20 cellular contexts compared by ENCODE assay signal in the genomic region with DNA sequence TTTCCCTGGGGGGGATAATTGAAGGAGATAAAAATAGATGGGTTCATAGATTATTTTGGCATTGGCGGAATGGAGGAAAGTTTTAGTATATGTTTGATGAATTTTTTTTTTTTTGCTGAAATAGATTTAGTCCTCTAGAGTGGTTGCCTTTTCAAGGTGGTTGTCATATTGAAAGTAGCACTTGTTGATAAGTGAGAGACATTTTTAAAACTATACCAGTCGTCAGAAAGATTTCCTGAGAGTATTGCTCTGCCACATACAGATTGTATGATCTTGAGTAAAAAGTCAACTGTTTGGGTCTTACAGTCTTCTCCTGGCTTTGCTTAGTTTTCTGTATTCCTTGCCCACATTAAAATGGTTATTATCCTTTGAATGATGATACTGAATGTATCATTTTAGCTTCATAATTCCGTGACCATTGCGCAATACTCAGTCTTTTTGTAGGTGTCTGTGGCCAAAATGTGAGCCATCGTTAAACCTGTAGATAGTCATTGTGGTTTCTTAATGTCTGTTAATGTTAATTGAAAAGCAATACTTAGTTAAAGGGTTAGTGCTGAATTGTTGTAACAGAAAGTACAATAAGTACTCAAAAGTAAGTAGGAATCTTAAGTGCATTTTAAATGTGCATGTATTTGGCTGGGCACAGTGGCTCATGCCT. TPM values are rescaled to one million over a fixed set of nuclear protein-coding genes. Genes with fewer than 3 reads are reported as not detected.
DNase-seq lines count a peak whose midpoint lies in the region; ATAC-seq lines count a peak whose summit lies in the region.
"Had no signal": no experiment of that assay in that cellular context is flagged by ENCODE, and none has a peak within 500 bp of the region (broad histone marks: within the 10 kb centered on the region; RNA-seq: fewer than 3 reads in every experiment).

No MANE protein-coding gene starts in this region.

- peaks cover 57% of the 10 kb centered on the region for H3K4me1 Mint-ChIP-seq in stimulated activated naive CD8-positive, alpha-beta T cell treated with anti-CD3 and anti-CD28 coated beads, Interleukin-15, Interleukin-2, amounts not matched to agents 100 ng/mL and 50 ng/mL, for 24 hours (ENCODE audit: low read depth)
- H3K4me1 Mint-ChIP-seq in activated naive CD8-positive, alpha-beta T cell treated with anti-CD3 and anti-CD28 coated beads for 36 hours = peaks cover 34% of the 10 kb centered on the region

- no peaks in the 10 kb centered on the region for H3K9me3 Mint-ChIP-seq in stimulated activated naive CD8-positive, alpha-beta T cell treated with anti-CD3 and anti-CD28 coated beads, Interleukin-15, Interleukin-2, amounts not matched to agents 100 ng/mL and 50 ng/mL, for 24 hours
- peaks cover 3% of the 10 kb centered on the region for H3K9me3 Mint-ChIP-seq in activated naive CD8-positive, alpha-beta T cell treated with anti-CD3 and anti-CD28 coated beads for 36 hours
- H3K9me3 Mint-ChIP-seq: HFFc6, memory B cell had no signal

- H3K27me3 Mint-ChIP-seq in stimulated activated naive CD8-positive, alpha-beta T cell treated with anti-CD3 and anti-CD28 coated beads, Interleukin-15, Interleukin-2, amounts not matched to agents 100 ng/mL and 50 ng/mL, for 24 hours = no peaks in the 10 kb centered on the region
- H3K27me3 Mint-ChIP-seq in activated naive CD8-positive, alpha-beta T cell treated with anti-CD3 and anti-CD28 coated beads for 36 hours = no peaks in the 10 kb centered on the region
- H3K27me3 Mint-ChIP-seq: activated naive CD8-positive, alpha-beta T cell; memory B cell; naive B cell had no signal

- peaks cover 81% of the 10 kb centered on the region for H3K36me3 Mint-ChIP-seq in stimulated activated naive CD8-positive, alpha-beta T cell treated with anti-CD3 and anti-CD28 coated beads, Interleukin-15, Interleukin-2, amounts not matched to agents 100 ng/mL and 50 ng/mL, for 24 hours (ENCODE audit: low read depth)
- H3K36me3 Mint-ChIP-seq in activated naive CD8-positive, alpha-beta T cell treated with anti-CD3 and anti-CD28 coated beads for 36 hours = peaks cover 64% of the 10 kb centered on the region

- no peak overlapping the region for H3K4me3 Mint-ChIP-seq in stimulated activated naive CD8-positive, alpha-beta T cell treated with anti-CD3 and anti-CD28 coated beads, Interleukin-15, Interleukin-2, amounts not matched to agents 100 ng/mL and 50 ng/mL, for 24 hours
- H3K4me3 Mint-ChIP-seq in activated naive CD8-positive, alpha-beta T cell treated with anti-CD3 and anti-CD28 coated beads for 36 hours = no peak overlapping the region
- H3K4me3 Mint-ChIP-seq: activated naive CD8-positive, alpha-beta T cell; HFFc6; memory B cell had no signal

- DNase-seq in stimulated activated naive CD8-positive, alpha-beta T cell treated with anti-CD3 and anti-CD28 coated beads, Interleukin-15, Interleukin-2, amounts not matched to agents 100 U/mL and 50 U/mL, for 24 hours = no peak
- no peak for DNase-seq in activated naive CD8-positive, alpha-beta T cell treated with anti-CD3 and anti-CD28 coated beads for 36 hours
- no peak for DNase-seq in stimulated activated CD4-positive, alpha-beta T cell treated with anti-CD3 and anti-CD28 coated beads, Interleukin-4, amount 100 ng/mL, for 24 hours
- DNase-seq in hippocampal formation (lab: John Stamatoyannopoulos, UW) (no peak), NOMO-1 (lab: John Stamatoyannopoulos, UW; ENCODE audit: unreplicated experiment in 2 of 2) (no peak)
- DNase-seq: cortex of kidney; HFFc6; hypothalamus; kidney glomerular epithelial cell; naive B cell; NCI-H1048; NCI-H2081; NCI-H510A; small intestine; stimulated activated CD4-positive, alpha-beta T cell treated with anti-CD3 and anti-CD28 coated beads, Interleukin-4, amount 100 ng/mL, for 4 hours had no signal

- H3K27ac Mint-ChIP-seq in stimulated activated naive CD8-positive, alpha-beta T cell treated with anti-CD3 and anti-CD28 coated beads, Interleukin-15, Interleukin-2, amounts not matched to agents 100 ng/mL and 50 ng/mL, for 24 hours = peak overlapping the region; percentile 23
- peak overlapping the region; percentile 27 for H3K27ac Mint-ChIP-seq in activated naive CD8-positive, alpha-beta T cell treated with anti-CD3 and anti-CD28 coated beads for 36 hours
- H3K27ac Mint-ChIP-seq: activated naive CD8-positive, alpha-beta T cell; HFFc6; memory B cell had no signal

- no peak for ATAC-seq in stimulated activated naive CD8-positive, alpha-beta T cell treated with anti-CD3 and anti-CD28 coated beads, Interleukin-15, Interleukin-2, amounts not matched to agents 100 U/mL and 50 U/mL, for 24 hours
- ATAC-seq in HG02798 (IDR thresholded peaks at IDR 0.05; ENCODE audit: poor library complexity, unreplicated experiment) = peak; percentile 83
- ATAC-seq in HG03135 (IDR thresholded peaks at IDR 0.05; ENCODE audit: unreplicated experiment) = no peak

RNA-seq across cellular contexts. Expression of gene SMARCAD1, which starts 7.2 kb away (rescaled TPM):
- 10 to 100 TPM; 33.5 to 35.4 TPM for total RNA-seq in activated naive CD8-positive, alpha-beta T cell treated with anti-CD3 and anti-CD28 coated beads for 36 hours
